In genomic region chr1:45630429-45630828, GRCh38 we compare ENCODE assay signal across 23 cellular contexts. TPM values are rescaled to one million over a fixed set of nuclear protein-coding genes. Genes with fewer than 3 reads are reported as not detected.
DNase-seq lines count a peak whose midpoint lies in the region; ATAC-seq, FAIRE-seq and TF ChIP-seq lines count a peak whose summit lies in the region.
"Had no signal": no experiment of that assay in that cellular context is flagged by ENCODE, and none has a peak within 500 bp of the region (broad histone marks: within the 10 kb centered on the region; RNA-seq: fewer than 3 reads in every experiment).

No MANE protein-coding gene starts in this region.

- no peak for TF ChIP-seq CTCF in CD8-positive, alpha-beta T cell (IDR thresholded peaks at IDR 0.05)
- TF ChIP-seq CTCF in astrocyte (IDR thresholded peaks at IDR 0.05; ENCODE audit: insufficient read depth, low read depth, low read length) (no peak), parathyroid adenoma (IDR thresholded peaks at IDR 0.05) (no peak), left lung (IDR thresholded peaks at IDR 0.05) (no peak)

- DNase-seq in activated CD4-positive, alpha-beta T cell treated with anti-CD3 and anti-CD28 coated beads for 36 hours: no peak
- no peak for DNase-seq in activated CD4-positive, alpha-beta T cell treated with anti-CD3 and anti-CD28 coated beads, Interleukin-2, amount 50 U/mL, for 4 hours
- no peak for DNase-seq in CD8-positive, alpha-beta T cell
- DNase-seq in astrocyte (ENCODE audit: low read depth) (no peak), HPDE6-E6E7 (ENCODE audit: extremely low spot score) (no peak), left lung (no peak), NCI-H146 treated with DMSO at 0.1 percent for 48 hours (lab: John Stamatoyannopoulos, UW; ENCODE audit: unreplicated experiment) (no peak)
- DNase-seq: CD4-positive, alpha-beta T cell; GF-D8; GM23248; HCEC 1CT; NCI-H1417; NCI-H2029 treated with DMSO at 0.1 percent for 48 hours; NCI-H2171 treated with DMSO at 0.1 percent for 48 hours; NCI-H446 treated with DMSO at 0.1 percent for 48 hours; NK-92 treated with Interleukin-12 subunit alpha and Interleukin-12 subunit beta, amount 100 ng/mL, for 24 hours; OCI-M1; RPMI8226 had no signal

- H3K79me2 ChIP-seq in astrocyte (ENCODE audit: insufficient read depth, low read length) (no peaks in the 10 kb centered on the region), parathyroid adenoma (no peaks in the 10 kb centered on the region)

- H3K9ac ChIP-seq in astrocyte (ENCODE audit: low read length): no peak overlapping the region
- H3K9ac ChIP-seq in parathyroid adenoma: no peak overlapping the region
- H3K9ac ChIP-seq: GM23248 had no signal

- H3K4me3 ChIP-seq in CD8-positive, alpha-beta T cell (ENCODE audit: low read depth, low read length): no peak overlapping the region
- H3K4me3 ChIP-seq in astrocyte (ENCODE audit: insufficient read depth, low read depth, low read length) (no peak overlapping the region), parathyroid adenoma (ENCODE audit: low read depth, low read length) (no peak overlapping the region), left lung (no peak overlapping the region)
- H3K4me3 ChIP-seq: GM23248 had no signal

- FAIRE-seq in astrocyte (lab: Jason Lieb, UNC): no peak
- FAIRE-seq: D721Med, GM12892 had no signal

- no peaks in the 10 kb centered on the region for H3K4me1 ChIP-seq in CD8-positive, alpha-beta T cell (ENCODE audit: insufficient read depth, low read length)
- no peaks in the 10 kb centered on the region for H3K4me1 ChIP-seq in astrocyte (ENCODE audit: insufficient read depth, low read length)
- H3K4me1 ChIP-seq in parathyroid adenoma: peaks cover 2% of the 10 kb centered on the region
- no peaks in the 10 kb centered on the region for H3K4me1 ChIP-seq in left lung

- no peak for ATAC-seq in activated CD4-positive, alpha-beta T cell treated with anti-CD3 and anti-CD28 coated beads for 36 hours
- ATAC-seq in CD8-positive, alpha-beta T cell: no peak
- ATAC-seq in left lung: no peak

- H2AFZ ChIP-seq in astrocyte (ENCODE audit: low read depth, low read length) (no peak overlapping the region), parathyroid adenoma (no peak overlapping the region)
- H2AFZ ChIP-seq: GM23248 had no signal

- no peak overlapping the region for H3K27ac ChIP-seq in CD8-positive, alpha-beta T cell (ENCODE audit: low read depth, low read length)
- no peak overlapping the region for H3K27ac ChIP-seq in astrocyte (ENCODE audit: low read depth, low read length)
- peak overlapping the region; percentile 19 for H3K27ac ChIP-seq in parathyroid adenoma
- no peak overlapping the region for H3K27ac ChIP-seq in left lung
- H3K27ac ChIP-seq: 22Rv1, GM23248 had no signal

- H3K36me3 Mint-ChIP-seq in activated CD4-positive, alpha-beta T cell treated with anti-CD3 and anti-CD28 coated beads for 36 hours (ENCODE audit: low read depth): peaks cover 39% of the 10 kb centered on the region
- peaks cover 49% of the 10 kb centered on the region for H3K36me3 Mint-ChIP-seq in CD8-positive, alpha-beta T cell
- peaks cover 26% of the 10 kb centered on the region for H3K36me3 Mint-ChIP-seq in astrocyte (ENCODE audit: low read depth, unreplicated experiment)

- CTCF ChIA-PET in activated CD4-positive, alpha-beta T cell treated with anti-CD3 and anti-CD28 coated beads for 36 hours (lab: Charles Lee): no interaction called here
- CTCF ChIA-PET in CD8-positive, alpha-beta T cell (lab: Charles Lee): no interaction called here

- H3K4me3 Mint-ChIP-seq in activated CD4-positive, alpha-beta T cell treated with anti-CD3 and anti-CD28 coated beads for 36 hours: no peak overlapping the region
- H3K4me3 Mint-ChIP-seq in CD8-positive, alpha-beta T cell: no peak overlapping the region
- H3K4me3 Mint-ChIP-seq in astrocyte (ENCODE audit: unreplicated experiment): peak overlapping the region; percentile 20
- H3K4me3 Mint-ChIP-seq: B cell; CD4-positive, alpha-beta T cell had no signal

- POLR2A ChIA-PET in activated CD4-positive, alpha-beta T cell treated with anti-CD3 and anti-CD28 coated beads for 36 hours (lab: Charles Lee): no interaction called here
- POLR2A ChIA-PET in CD8-positive, alpha-beta T cell (lab: Charles Lee): no interaction called here

- H3K27me3 ChIP-seq in CD8-positive, alpha-beta T cell (ENCODE audit: insufficient read depth, low read length): no peaks in the 10 kb centered on the region
- no peaks in the 10 kb centered on the region for H3K27me3 ChIP-seq in astrocyte (ENCODE audit: insufficient read depth, low read length)
- no peaks in the 10 kb centered on the region for H3K27me3 ChIP-seq in parathyroid adenoma (ENCODE audit: control insufficient read depth, insufficient read depth, low read length)
- no peaks in the 10 kb centered on the region for H3K27me3 ChIP-seq in left lung

- peaks cover 25% of the 10 kb centered on the region for H4K20me1 ChIP-seq in astrocyte (ENCODE audit: insufficient read depth, low read length)

- peak overlapping the region; percentile 10 for H3K27ac Mint-ChIP-seq in activated CD4-positive, alpha-beta T cell treated with anti-CD3 and anti-CD28 coated beads for 36 hours
- peak overlapping the region; percentile 66 for H3K27ac Mint-ChIP-seq in CD8-positive, alpha-beta T cell
- no peak overlapping the region for H3K27ac Mint-ChIP-seq in astrocyte (ENCODE audit: unreplicated experiment)
- H3K27ac Mint-ChIP-seq: B cell; CD4-positive, alpha-beta T cell had no signal

- intact Hi-C loops in activated CD4-positive, alpha-beta T cell treated with anti-CD3 and anti-CD28 coated beads for 36 hours (cut with DNase I, micrococcal nuclease): no loop called here
- intact Hi-C loops in CD8-positive, alpha-beta T cell (cut with DNase I, micrococcal nuclease): no loop called here
- intact Hi-C loops in left lung (cut with DNase I): no loop called here

- H3K9me3 Mint-ChIP-seq in activated CD4-positive, alpha-beta T cell treated with anti-CD3 and anti-CD28 coated beads for 36 hours (ENCODE audit: low read depth): no peaks in the 10 kb centered on the region
- H3K9me3 Mint-ChIP-seq in CD8-positive, alpha-beta T cell: no peaks in the 10 kb centered on the region
- H3K9me3 Mint-ChIP-seq in astrocyte (ENCODE audit: unreplicated experiment): no peaks in the 10 kb centered on the region
- H3K9me3 Mint-ChIP-seq: CD4-positive, alpha-beta T cell had no signal

- H3K4me2 ChIP-seq in astrocyte (ENCODE audit: low read length) (no peak overlapping the region), parathyroid adenoma (ENCODE audit: low read length) (no peak overlapping the region)

- H3K36me3 ChIP-seq in CD8-positive, alpha-beta T cell (ENCODE audit: insufficient read depth, low read length): peaks cover 43% of the 10 kb centered on the region
- H3K36me3 ChIP-seq in astrocyte (ENCODE audit: insufficient read depth, low read length) (peaks cover 59% of the 10 kb centered on the region), parathyroid adenoma (ENCODE audit: control insufficient read depth, insufficient read depth, low read length) (no peaks in the 10 kb centered on the region), left lung (peaks cover 2 to 98% of the 10 kb centered on the region in 2 donors)

- no peaks in the 10 kb centered on the region for H3K27me3 Mint-ChIP-seq in activated CD4-positive, alpha-beta T cell treated with anti-CD3 and anti-CD28 coated beads for 36 hours
- no peaks in the 10 kb centered on the region for H3K27me3 Mint-ChIP-seq in CD8-positive, alpha-beta T cell (ENCODE audit: low read depth)
- no peaks in the 10 kb centered on the region for H3K27me3 Mint-ChIP-seq in astrocyte (ENCODE audit: low read depth, unreplicated experiment)
- H3K27me3 Mint-ChIP-seq: B cell; CD4-positive, alpha-beta T cell had no signal

- no peaks in the 10 kb centered on the region for H3K9me3 ChIP-seq in CD8-positive, alpha-beta T cell (ENCODE audit: low read length)
- H3K9me3 ChIP-seq in astrocyte (ENCODE audit: insufficient read depth, low read depth, low read length) (no peaks in the 10 kb centered on the region), parathyroid adenoma (ENCODE audit: control insufficient read depth, low read length) (no peaks in the 10 kb centered on the region), left lung (no peaks in the 10 kb centered on the region)

- H3K4me1 Mint-ChIP-seq in activated CD4-positive, alpha-beta T cell treated with anti-CD3 and anti-CD28 coated beads for 36 hours: no peaks in the 10 kb centered on the region
- H3K4me1 Mint-ChIP-seq in CD8-positive, alpha-beta T cell (ENCODE audit: low read depth): no peaks in the 10 kb centered on the region
- H3K4me1 Mint-ChIP-seq in astrocyte (ENCODE audit: low read depth, unreplicated experiment): no peaks in the 10 kb centered on the region
- H3K4me1 Mint-ChIP-seq: B cell had no signal

RNA-seq across cellular contexts. Expression of gene CCDC17, which starts 6.6 kb away (rescaled TPM):
- total RNA-seq in activated CD4-positive, alpha-beta T cell treated with anti-CD3 and anti-CD28 coated beads for 36 hours: 1 to 10 TPM; 1.0 to 1.6 TPM
- 1 to 10 TPM; 3.8 to 4.5 TPM for total RNA-seq in CD8-positive, alpha-beta T cell
- total RNA-seq in astrocyte (2.4 and 3.8 TPM in 2 replicates), left lung (10 to 100 TPM in 1 of 2 donors, under 1 TPM in 1; 0.70 to 16.2 TPM)

RNA-seq across cellular contexts. Expression of gene NASP, which starts 46.6 kb away (rescaled TPM):
- 100 to 1,000 TPM; 228 to 282 TPM for total RNA-seq in activated CD4-positive, alpha-beta T cell treated with anti-CD3 and anti-CD28 coated beads for 36 hours
- total RNA-seq in CD8-positive, alpha-beta T cell: 100 to 1,000 TPM; 106 to 112 TPM
- total RNA-seq in astrocyte (46.2 and 55.9 TPM in 2 replicates), left lung (10 to 100 TPM; 57.6 to 71.6 TPM)

RNA-seq across cellular contexts. Expression of gene GPBP1L1, which starts 55.9 kb away (rescaled TPM):
- total RNA-seq in activated CD4-positive, alpha-beta T cell treated with anti-CD3 and anti-CD28 coated beads for 36 hours: 100 to 1,000 TPM; 101 to 112 TPM
- total RNA-seq in CD8-positive, alpha-beta T cell: 100 to 1,000 TPM; 125 to 128 TPM
- total RNA-seq in astrocyte (116 TPM in 2 replicates), left lung (100 to 1,000 TPM in 1 of 2 donors, 10 to 100 TPM in 1; 94.9 to 113 TPM)

RNA-seq across cellular contexts. Expression of gene TMEM69, which starts 57.6 kb away (rescaled TPM):
- total RNA-seq in activated CD4-positive, alpha-beta T cell treated with anti-CD3 and anti-CD28 coated beads for 36 hours: 10 to 100 TPM; 30.2 to 44.3 TPM
- total RNA-seq in CD8-positive, alpha-beta T cell: 1 to 10 TPM; 5.1 to 8.2 TPM
- total RNA-seq in astrocyte (23.3 and 26.2 TPM in 2 replicates), left lung (10 to 100 TPM; 17.6 to 19.9 TPM)
